8 cellular contexts compared by ENCODE assay signal in genomic region chr2:26347286-26347865, GRCh38. TPM values are rescaled to one million over a fixed set of nuclear protein-coding genes. Genes with fewer than 3 reads are reported as not detected.
DNase-seq lines count a peak whose midpoint lies in the region; ATAC-seq and TF ChIP-seq lines count a peak whose summit lies in the region.

No MANE protein-coding gene starts in this region.

- no peak overlapping the region for H2BK120ac ChIP-seq in mesendoderm (ENCODE audit: low read depth, low read length)

- intact Hi-C loops in mucosa of descending colon (cut with DNase I, micrococcal nuclease) = no loop called here

- DNase-seq in brain microvascular endothelial cell = no peak
- DNase-seq in mesendoderm = no peak
- no peak for DNase-seq in NCI-H748 (lab: John Stamatoyannopoulos, UW; ENCODE audit: unreplicated experiment)
- DNase-seq in HEK293T (ENCODE audit: extremely low spot score) = no peak
- no peak for DNase-seq in mucosa of descending colon

- H3K9ac ChIP-seq in HUES6 (ENCODE audit: low read length) = peak overlapping the region; percentile 75
- H3K9ac ChIP-seq in mesendoderm (ENCODE audit: low read length) = peak overlapping the region; percentile 90

- no peak overlapping the region for H4K8ac ChIP-seq in mesendoderm (ENCODE audit: low read depth, low read length)

- H3K36me3 ChIP-seq in ACC112 (ENCODE audit: insufficient read depth, low read length) (no peaks in the 10 kb centered on the region), HUES6 (ENCODE audit: control insufficient read depth, insufficient read depth, low read length) (no peaks in the 10 kb centered on the region), brain microvascular endothelial cell (replicated peaks) (no peaks in the 10 kb centered on the region), mesendoderm (ENCODE audit: control insufficient read depth, insufficient read depth, low read length) (no peaks in the 10 kb centered on the region), mucosa of descending colon (ENCODE audit: low read depth) (no peaks in the 10 kb centered on the region)

- no peak overlapping the region for H2AK5ac ChIP-seq in mesendoderm (ENCODE audit: low read length)

- H2BK15ac ChIP-seq in mesendoderm (replicated peaks; ENCODE audit: low read depth) = no peak overlapping the region

- H3K79me2 ChIP-seq in ACC112 (ENCODE audit: control insufficient read depth, insufficient read depth, low read length, unreplicated experiment) (peaks cover 75% of the 10 kb centered on the region), mesendoderm (ENCODE audit: control insufficient read depth, insufficient read depth, low read length) (peaks cover 43% of the 10 kb centered on the region)

- no peaks in the 10 kb centered on the region for H3K27me3 ChIP-seq in ACC112 (ENCODE audit: insufficient read depth, low read length)
- no peaks in the 10 kb centered on the region for H3K27me3 ChIP-seq in HUES6 (ENCODE audit: control insufficient read depth, insufficient read depth, low read length)
- H3K27me3 ChIP-seq in brain microvascular endothelial cell (replicated peaks) = no peaks in the 10 kb centered on the region
- H3K27me3 ChIP-seq in mesendoderm (ENCODE audit: insufficient read depth, low read length, poor library complexity) = no peaks in the 10 kb centered on the region

- H3K79me1 ChIP-seq in mesendoderm (ENCODE audit: low read length) = peaks cover 10% of the 10 kb centered on the region

- no peak overlapping the region for H3K4ac ChIP-seq in mesendoderm (ENCODE audit: low read depth, low read length)

- no peak for ATAC-seq in mucosa of descending colon
- ATAC-seq in GM21528 (IDR thresholded peaks at IDR 0.05; ENCODE audit: low FRiP score, unreplicated experiment) = no peak

- H2BK5ac ChIP-seq in mesendoderm (ENCODE audit: low read length) = no peak overlapping the region

- peak overlapping the region; percentile 93 for H3K56ac ChIP-seq in mesendoderm (ENCODE audit: low read length)

- H3K4me3 ChIP-seq in ACC112 (ENCODE audit: low read depth, low read length) (peak overlapping the region; percentile 96), HUES6 (ENCODE audit: low read depth, low read length) (peak overlapping the region; percentile 91), brain microvascular endothelial cell (ENCODE audit: low read depth, low read length) (peak overlapping the region; percentile 98), mesendoderm (ENCODE audit: low read length) (peak overlapping the region; percentile 93), mucosa of descending colon (no peak overlapping the region)

- no peak overlapping the region for H3K18ac ChIP-seq in mesendoderm (ENCODE audit: low read length)

- no peak overlapping the region for H4K5ac ChIP-seq in mesendoderm (ENCODE audit: low read length)

- H3K27ac ChIP-seq in ACC112 (ENCODE audit: low read depth, low read length) (peak overlapping the region; percentile 61), HUES6 (ENCODE audit: low read depth, low read length) (no peak overlapping the region), brain microvascular endothelial cell (peak overlapping the region; percentile 55), mesendoderm (ENCODE audit: low read depth, low read length) (no peak overlapping the region)

- H3K9me3 ChIP-seq in HUES6 (ENCODE audit: control insufficient read depth, insufficient read depth, low read depth, low read length) (no peaks in the 10 kb centered on the region), mucosa of descending colon (no peaks in the 10 kb centered on the region)

- no peak for TF ChIP-seq CTCF in brain microvascular endothelial cell (IDR thresholded peaks at IDR 0.05; ENCODE audit: low read depth, low read length, missing control alignments)
- no peak for TF ChIP-seq CTCF in mucosa of descending colon (IDR thresholded peaks at IDR 0.05)

- H2AFZ ChIP-seq in ACC112 (ENCODE audit: low read length, unreplicated experiment) = no peak overlapping the region

- WGBS in mesendoderm (ENCODE audit: extremely low coverage, insufficient coverage, low lambda C conversion rate) = no CpG with 5 or more reads among the region's 5 CpGs

- peak overlapping the region; percentile 15 for H3K4me2 ChIP-seq in mesendoderm (ENCODE audit: low read length)

- H3K23ac ChIP-seq in mesendoderm (ENCODE audit: low read length) = no peak overlapping the region

- H3K4me1 ChIP-seq in ACC112 (ENCODE audit: control insufficient read depth, insufficient read depth, low read length, unreplicated experiment) (peaks cover 30% of the 10 kb centered on the region), HUES6 (ENCODE audit: control insufficient read depth, insufficient read depth, low read length) (peaks cover 22% of the 10 kb centered on the region), mesendoderm (ENCODE audit: control insufficient read depth, low read depth, low read length) (no peaks in the 10 kb centered on the region), mucosa of descending colon (ENCODE audit: low read depth) (peaks cover 28% of the 10 kb centered on the region)

- POLR2A ChIA-PET in HEK293T (lab: Yijun Ruan, JAX) = interaction anchor here (1.2 kb wide), 1 partner anchor 10 kb away, joined by 3 read pairs; no protein-coding TSS in a partner anchor

- CTCF ChIA-PET in HEK293T (lab: Yijun Ruan, JAX) = interaction anchor here (1.1 kb wide), 1 partner anchor 230 kb away, joined by 3 read pairs; no protein-coding TSS in a partner anchor

- in situ Hi-C loops in brain microvascular endothelial cell (cut with HindIII; ENCODE audit: low pct_ligation_motif_present, low sequenced_read_pairs) = no loop called here

TF ChIP-seq in HEK293T, 16 proteins besides CTCF, POLR2A, EP300 and RAD21:
- no peak for TF ChIP-seq ELF4 (IDR thresholded peaks at IDR 0.05)
- TF ChIP-seq CTBP1 (IDR thresholded peaks at IDR 0.05; ENCODE audit: borderline replicate concordance) = no peak
- no peak for TF ChIP-seq BHLHE40 (IDR thresholded peaks at IDR 0.05; ENCODE audit: borderline replicate concordance)
- no peak for TF ChIP-seq FOXK2 (IDR thresholded peaks at IDR 0.05)
- no peak for TF ChIP-seq ZNF384 (IDR thresholded peaks at IDR 0.05)
- TF ChIP-seq SP1 (IDR thresholded peaks at IDR 0.05) = no peak
- no peak for TF ChIP-seq LEF1 (IDR thresholded peaks at IDR 0.05; ENCODE audit: borderline replicate concordance)
- no peak for TF ChIP-seq HDGF (IDR thresholded peaks at IDR 0.05; ENCODE audit: borderline replicate concordance)
- TF ChIP-seq TARDBP (IDR thresholded peaks at IDR 0.05) = no peak
- TF ChIP-seq FOXM1 (IDR thresholded peaks at IDR 0.05; ENCODE audit: borderline replicate concordance) = no peak
- TF ChIP-seq L3MBTL2 (conservative IDR thresholded peaks at IDR 0.05) = no peak
- no peak for TF ChIP-seq FOXA1 (IDR thresholded peaks at IDR 0.05)
- no peak for TF ChIP-seq ARNT (IDR thresholded peaks at IDR 0.05)
- TF ChIP-seq, protein P1, sequence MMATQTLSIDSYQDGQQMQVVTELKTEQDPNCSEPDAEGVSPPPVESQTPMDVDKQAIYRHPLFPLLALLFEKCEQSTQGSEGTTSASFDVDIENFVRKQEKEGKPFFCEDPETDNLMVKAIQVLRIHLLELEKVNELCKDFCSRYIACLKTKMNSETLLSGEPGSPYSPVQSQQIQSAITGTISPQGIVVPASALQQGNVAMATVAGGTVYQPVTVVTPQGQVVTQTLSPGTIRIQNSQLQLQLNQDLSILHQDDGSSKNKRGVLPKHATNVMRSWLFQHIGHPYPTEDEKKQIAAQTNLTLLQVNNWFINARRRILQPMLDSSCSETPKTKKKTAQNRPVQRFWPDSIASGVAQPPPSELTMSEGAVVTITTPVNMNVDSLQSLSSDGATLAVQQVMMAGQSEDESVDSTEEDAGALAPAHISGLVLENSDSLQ (IDR thresholded peaks at IDR 0.05) = no peak

RNA-seq across cellular contexts. Expression of gene ADGRF3, which starts 0.8 kb away (rescaled TPM):
- polyA plus RNA-seq in mesendoderm (2013, experiment 1 of 2) = 0.15 TPM
- 0.15 TPM for polyA plus RNA-seq in mesendoderm (2013, experiment 2 of 2)
- total RNA-seq in mucosa of descending colon = under 1 TPM; 0.13 to 0.77 (median 0.32) TPM

RNA-seq across cellular contexts. Expression of gene SELENOI, which starts 1.4 kb away (rescaled TPM):
- polyA plus RNA-seq in mesendoderm (2013, experiment 1 of 2) = 27.5 TPM
- 27.3 TPM for polyA plus RNA-seq in mesendoderm (2013, experiment 2 of 2)
- 10 to 100 TPM; 27.4 to 42.6 (median 28.0) TPM for total RNA-seq in mucosa of descending colon

RNA-seq across cellular contexts. Expression of gene DRC1, which starts 54.3 kb away (rescaled TPM):
- polyA plus RNA-seq in mesendoderm (2013, experiment 1 of 2) = 0.01 TPM
- 0.04 TPM for polyA plus RNA-seq in mesendoderm (2013, experiment 2 of 2)
- total RNA-seq in mucosa of descending colon = not detected

Comparison
In these comparisons a context has a peak if more than half of its experiments do, and no peak if none do; other contexts are left out.
1. H3K27ac ChIP-seq: peak in ACC112 (single experiment) and brain microvascular endothelial cell (single experiment); none in HUES6 (single experiment) and mesendoderm (single experiment).